20 cellular contexts compared by ENCODE assay signal in the genomic region with DNA sequence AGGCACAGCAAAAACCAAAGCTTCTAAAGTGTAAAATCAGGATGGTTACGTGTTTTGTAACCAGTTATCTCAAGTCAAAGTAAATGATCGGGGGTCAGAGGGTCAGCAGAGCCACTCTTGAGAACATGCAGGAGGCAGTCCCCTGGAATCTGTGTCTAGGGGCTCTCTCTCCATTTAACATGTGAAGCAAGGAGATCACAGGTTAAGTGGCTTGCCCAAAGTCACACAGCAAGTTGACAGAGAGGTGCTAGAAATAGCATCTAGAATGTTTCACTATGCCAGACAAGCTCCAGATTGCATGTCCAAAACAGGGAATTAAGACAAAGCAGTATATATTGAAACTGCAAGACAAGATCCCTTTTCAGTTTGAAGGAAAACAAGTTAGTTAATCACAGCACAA. TPM values are rescaled to one million over a fixed set of nuclear protein-coding genes. Genes with fewer than 3 reads are reported as not detected.
DNase-seq lines count a peak whose midpoint lies in the region; ATAC-seq and TF ChIP-seq lines count a peak whose summit lies in the region.
"Had no signal": no experiment of that assay in that cellular context is flagged by ENCODE, and none has a peak within 500 bp of the region (broad histone marks: within the 10 kb centered on the region; RNA-seq: fewer than 3 reads in every experiment).

No MANE protein-coding gene starts in this region.

- H3K4me1 Mint-ChIP-seq in activated CD4-positive, alpha-beta T cell treated with anti-CD3 and anti-CD28 coated beads, Interleukin-2, amount 10 ng/mL, durations not matched to agents 24 days and 14 days = peaks cover 32% of the 10 kb centered on the region
- peaks cover 25% of the 10 kb centered on the region for H3K4me1 Mint-ChIP-seq in T-helper 17 cell

- no peaks in the 10 kb centered on the region for H3K27me3 ChIP-seq in gastrocnemius medialis
- H3K27me3 ChIP-seq: BLaER1 had no signal

- peak overlapping the region; percentile 89 to 95 (median 94) for H3K27ac ChIP-seq in gastrocnemius medialis
- H3K27ac ChIP-seq: BLaER1, thoracic aorta had no signal

- no peak for DNase-seq in activated CD4-positive, alpha-beta T cell treated with anti-CD3 and anti-CD28 coated beads, Interleukin-2, amount 10 ng/mL, durations not matched to agents 24 days and 14 days
- no peak for DNase-seq in activated CD4-positive, alpha-beta T cell treated with anti-CD3 and anti-CD28 coated beads, Interleukin-2, amount 50 U/mL, for 1 hour
- no peak for DNase-seq in T-helper 17 cell
- DNase-seq in left ventricle myocardium superior = no peak
- DNase-seq in gastrocnemius medialis = peak in 1 of 2 donors; percentile 22
- no peak for DNase-seq in middle frontal gyrus (ENCODE audit: extremely low spot score, low spot score)
- no peak for DNase-seq in globus pallidus (ENCODE audit: low spot score)
- no peak for DNase-seq in activated CD8-positive, alpha-beta memory T cell treated with anti-CD3 and anti-CD28 coated beads for 24 hours
- DNase-seq: activated CD4-positive, CD25-positive, alpha-beta regulatory T cell; anterior cingulate cortex; cerebellar nuclear complex; HFFc6; midbrain; NCI-H1092 treated with DMSO at 0.1 percent for 48 hours; NCI-H524 treated with DMSO at 0.1 percent for 48 hours; nucleus accumbens; stimulated activated CD4-positive, alpha-beta T cell treated with anti-CD3 and anti-CD28 coated beads, Interleukin-2, amount 100 ng/mL, for 48 hours had no signal

- peaks cover 47% of the 10 kb centered on the region for H3K36me3 Mint-ChIP-seq in activated CD4-positive, alpha-beta T cell treated with anti-CD3 and anti-CD28 coated beads, Interleukin-2, amount 10 ng/mL, durations not matched to agents 24 days and 14 days (ENCODE audit: low read depth)
- no peaks in the 10 kb centered on the region for H3K36me3 Mint-ChIP-seq in T-helper 17 cell (ENCODE audit: low read depth)

- peak; percentile 10 to 48 for TF ChIP-seq POLR2A in gastrocnemius medialis (IDR thresholded peaks at IDR 0.05)

- no peak overlapping the region for H3K4me3 Mint-ChIP-seq in activated CD4-positive, alpha-beta T cell treated with anti-CD3 and anti-CD28 coated beads, Interleukin-2, amount 10 ng/mL, durations not matched to agents 24 days and 14 days
- no peak overlapping the region for H3K4me3 Mint-ChIP-seq in T-helper 17 cell

- no peaks in the 10 kb centered on the region for H3K9me3 ChIP-seq in T-helper 17 cell (ENCODE audit: control insufficient read depth, low read length, poor library complexity, severe bottlenecking)
- H3K9me3 ChIP-seq in gastrocnemius medialis = no peaks in the 10 kb centered on the region
- H3K9me3 ChIP-seq: BLaER1, thoracic aorta had no signal

- peaks cover 82 to 95% of the 10 kb centered on the region in 2 donors for H3K4me1 ChIP-seq in gastrocnemius medialis
- H3K4me1 ChIP-seq: BLaER1 had no signal

- TF ChIP-seq CTCF in gastrocnemius medialis (IDR thresholded peaks at IDR 0.05 in 4 of 5, conservative IDR thresholded peaks at IDR 0.05 in 1 of 5) = no peak

- H3K4me3 ChIP-seq in gastrocnemius medialis = no peak overlapping the region
- H3K4me3 ChIP-seq: BLaER1, skin epidermis, thoracic aorta had no signal

- no peak for ATAC-seq in T-helper 17 cell
- peak; percentile 55 for ATAC-seq in left ventricle myocardium superior
- peak; percentile 19 to 43 for ATAC-seq in gastrocnemius medialis

- H3K36me3 ChIP-seq in gastrocnemius medialis = peaks cover 0 to 5% of the 10 kb centered on the region in 2 donors
- H3K36me3 ChIP-seq: thoracic aorta had no signal

- peak overlapping the region; percentile 55 for H3K27ac Mint-ChIP-seq in activated CD4-positive, alpha-beta T cell treated with anti-CD3 and anti-CD28 coated beads, Interleukin-2, amount 10 ng/mL, durations not matched to agents 24 days and 14 days
- H3K27ac Mint-ChIP-seq in T-helper 17 cell = peak overlapping the region; percentile 34

- in situ Hi-C loops in gastrocnemius medialis (cut with MboI; ENCODE audit: low sequenced_read_pairs in 4 of 4) = loop anchor here in 2 of 4 donors (5.0 kb wide), 1 partner anchor 43 kb away; no protein-coding TSS in a partner anchor

- no peaks in the 10 kb centered on the region for H3K9me3 Mint-ChIP-seq in activated CD4-positive, alpha-beta T cell treated with anti-CD3 and anti-CD28 coated beads, Interleukin-2, amount 10 ng/mL, durations not matched to agents 24 days and 14 days
- H3K9me3 Mint-ChIP-seq: HFFc6 had no signal

- intact Hi-C loops in activated CD4-positive, alpha-beta T cell treated with anti-CD3 and anti-CD28 coated beads, Interleukin-2, amount 10 ng/mL, durations not matched to agents 24 days and 14 days (cut with micrococcal nuclease) = loop anchor here (5.0 kb wide), 1 partner anchor 37 kb away; no protein-coding TSS in a partner anchor
- intact Hi-C loops in left ventricle myocardium superior (cut with micrococcal nuclease) (no loop called here), gastrocnemius medialis (cut with DNase I; ENCODE audit: low total_unique reads) (no loop called here)

- no peaks in the 10 kb centered on the region for H3K27me3 Mint-ChIP-seq in activated CD4-positive, alpha-beta T cell treated with anti-CD3 and anti-CD28 coated beads, Interleukin-2, amount 10 ng/mL, durations not matched to agents 24 days and 14 days
- H3K27me3 Mint-ChIP-seq in T-helper 17 cell = no peaks in the 10 kb centered on the region

RNA-seq across cellular contexts. Expression of a gene that starts 33.4 kb away (rescaled TPM):
- total RNA-seq in activated CD4-positive, alpha-beta T cell treated with anti-CD3 and anti-CD28 coated beads, Interleukin-2, amount 10 ng/mL, durations not matched to agents 24 days and 14 days = 57.9 and 58.4 TPM in 2 replicates
- total RNA-seq in T-helper 17 cell = 10 to 100 TPM; 45.5 to 49.4 TPM
- total RNA-seq in left ventricle myocardium superior = 124 TPM
- total RNA-seq in gastrocnemius medialis = 10 to 100 TPM; 27.6 to 85.8 (median 58.4) TPM

RNA-seq across cellular contexts. Expression of a gene that starts 47.6 kb away (rescaled TPM):
- 0.37 and 0.95 TPM in 2 replicates for total RNA-seq in activated CD4-positive, alpha-beta T cell treated with anti-CD3 and anti-CD28 coated beads, Interleukin-2, amount 10 ng/mL, durations not matched to agents 24 days and 14 days
- total RNA-seq in T-helper 17 cell (under 1 TPM; 0.37 to 0.62 TPM), left ventricle myocardium superior (0.62 TPM), gastrocnemius medialis (1 to 10 TPM in 1 of 4 donors, under 1 TPM in 3; 0.12 to 2.0 (median 0.62) TPM)

RNA-seq across cellular contexts. Expression of a gene that starts 47.8 kb away (rescaled TPM):
- total RNA-seq in activated CD4-positive, alpha-beta T cell treated with anti-CD3 and anti-CD28 coated beads, Interleukin-2, amount 10 ng/mL, durations not matched to agents 24 days and 14 days = 101 and 106 TPM in 2 replicates
- total RNA-seq in T-helper 17 cell (10 to 100 TPM; 81.0 to 96.3 TPM), left ventricle myocardium superior (94.1 TPM), gastrocnemius medialis (100 to 1,000 TPM in 2 of 4 donors, 10 to 100 TPM in 2; 76.4 to 145 (median 92.9) TPM)
